In genomic region chr1:90200637-90201235, GRCh38 we compare ENCODE assay signal across 15 cellular contexts.
DNase-seq lines count a peak whose midpoint lies in the region; ATAC-seq and TF ChIP-seq lines count a peak whose summit lies in the region.
"Had no signal": no experiment of that assay in that cellular context is flagged by ENCODE, and none has a peak within 500 bp of the region (broad histone marks: within the 10 kb centered on the region; RNA-seq: fewer than 3 reads in every experiment).

No MANE protein-coding gene starts in this region.

- H3K27me3 ChIP-seq in mesendoderm (ENCODE audit: insufficient read depth, low read length, poor library complexity) (no peaks in the 10 kb centered on the region), upper lobe of right lung (no peaks in the 10 kb centered on the region)
- H3K27me3 ChIP-seq: BE2C had no signal

- peak overlapping the region; percentile 6 for H3K56ac ChIP-seq in mesendoderm (ENCODE audit: low read length)

- no peak overlapping the region for H4K8ac ChIP-seq in mesendoderm (ENCODE audit: low read depth, low read length)

- DNase-seq in choroid plexus epithelial cell (ENCODE audit: low read depth) (peak; percentile 13), left colon (no peak), mesendoderm (no peak), upper lobe of right lung (no peak), NCI-H2171 (lab: John Stamatoyannopoulos, UW) (no peak)
- DNase-seq: BE2C; CD4-positive, alpha-beta memory T cell; GF-D8 had no signal

- no peak overlapping the region for H3K4me3 ChIP-seq in choroid plexus epithelial cell (ENCODE audit: low read depth, low read length)
- H3K4me3 ChIP-seq in mesendoderm (ENCODE audit: low read length), result no peak overlapping the region
- no peak overlapping the region for H3K4me3 ChIP-seq in upper lobe of right lung
- H3K4me3 ChIP-seq: A549, HAP-1 had no signal

- no peaks in the 10 kb centered on the region for H3K9me3 ChIP-seq in upper lobe of right lung
- H3K9me3 ChIP-seq: A549, BE2C, HAP-1 had no signal

- H3K18ac ChIP-seq in mesendoderm (ENCODE audit: low read length), result no peak overlapping the region

- H4K5ac ChIP-seq in mesendoderm (ENCODE audit: low read length), result no peak overlapping the region

- H2BK120ac ChIP-seq in mesendoderm (ENCODE audit: low read depth, low read length), result no peak overlapping the region

- no peak overlapping the region for H3K4me2 ChIP-seq in mesendoderm (ENCODE audit: low read length)
- H3K4me2 ChIP-seq: A549 had no signal

- no peak for TF ChIP-seq CTCF in choroid plexus epithelial cell (conservative IDR thresholded peaks at IDR 0.05; ENCODE audit: low read depth, low read length)
- TF ChIP-seq CTCF in upper lobe of right lung (IDR thresholded peaks at IDR 0.05), result no peak

- peaks cover 12% of the 10 kb centered on the region for H3K4me1 ChIP-seq in mesendoderm (ENCODE audit: control insufficient read depth, low read depth, low read length)
- no peaks in the 10 kb centered on the region for H3K4me1 ChIP-seq in upper lobe of right lung
- H3K4me1 ChIP-seq: A549, BE2C, HAP-1 had no signal

- WGBS in mesendoderm (ENCODE audit: extremely low coverage, insufficient coverage, low lambda C conversion rate), result no CpG with 5 or more reads among the region's 5 CpGs

- H3K27ac ChIP-seq in mesendoderm (ENCODE audit: low read depth, low read length) (no peak overlapping the region), upper lobe of right lung (no peak overlapping the region)
- H3K27ac ChIP-seq: A549, C4-2B, GM23248 had no signal

- no peak overlapping the region for H3K9ac ChIP-seq in mesendoderm (ENCODE audit: low read length)
- H3K9ac ChIP-seq: GM23248 had no signal

- no peak overlapping the region for H3K23ac ChIP-seq in mesendoderm (ENCODE audit: low read length)

- no peaks in the 10 kb centered on the region for H3K79me1 ChIP-seq in mesendoderm (ENCODE audit: low read length)

- no peak overlapping the region for H2BK15ac ChIP-seq in mesendoderm (replicated peaks; ENCODE audit: low read depth)

- ATAC-seq in left colon (peak; percentile 42), upper lobe of right lung (peak; percentile 74), GM19455 (IDR thresholded peaks at IDR 0.05; ENCODE audit: unreplicated experiment) (no peak), GM21526 (IDR thresholded peaks at IDR 0.05; ENCODE audit: low FRiP score, unreplicated experiment) (no peak)
- ATAC-seq: A549, HepG2 had no signal

- H3K36me3 ChIP-seq in mesendoderm (ENCODE audit: control insufficient read depth, insufficient read depth, low read length) (no peaks in the 10 kb centered on the region), upper lobe of right lung (no peaks in the 10 kb centered on the region)
- H3K36me3 ChIP-seq: BE2C, HAP-1 had no signal

- intact Hi-C loops in left colon (cut with DNase I, micrococcal nuclease), result no loop called here
- intact Hi-C loops in upper lobe of right lung (cut with DNase I), result no loop called here

- H2AK5ac ChIP-seq in mesendoderm (ENCODE audit: low read length), result no peak overlapping the region

- no peak overlapping the region for H3K4ac ChIP-seq in mesendoderm (ENCODE audit: low read depth, low read length)

- H3K79me2 ChIP-seq in mesendoderm (ENCODE audit: control insufficient read depth, insufficient read depth, low read length), result no peaks in the 10 kb centered on the region

- peak overlapping the region; percentile 38 for H2BK5ac ChIP-seq in mesendoderm (ENCODE audit: low read length)

Comparison
In these comparisons a context has a peak if more than half of its experiments do, and no peak if none do; other contexts are left out.
1. ATAC-seq: peak in left colon (single experiment) and upper lobe of right lung (single experiment); none in GM19455 (single experiment) and GM21526 (single experiment).